ENCODE assay signal across 24 cellular contexts in the genomic region with DNA sequence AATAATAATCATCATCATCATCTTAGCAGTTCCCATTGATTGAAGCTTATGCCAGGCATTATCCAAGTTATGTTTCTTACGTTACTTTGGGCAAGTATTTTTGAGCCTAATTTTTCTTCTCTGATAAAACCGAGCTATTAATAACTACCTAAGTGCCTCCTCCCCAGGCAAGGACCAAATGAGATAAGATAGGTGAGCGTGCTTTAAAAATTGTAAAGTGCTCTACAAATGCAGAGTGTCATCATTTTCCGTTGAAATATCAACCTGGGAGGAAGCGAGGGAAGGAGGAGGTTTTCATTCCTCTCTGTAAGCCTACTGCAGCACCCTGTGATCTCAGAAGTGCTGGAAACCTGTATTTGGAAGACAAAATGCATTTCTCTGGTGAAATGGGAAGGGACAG.
"Had no signal": no experiment of that assay in that cellular context is flagged by ENCODE, and none has a peak within 500 bp of the region (broad histone marks: within the 10 kb centered on the region; RNA-seq: fewer than 3 reads in every experiment).

No MANE protein-coding gene starts in this region.

- H3K9me3 ChIP-seq: colonic mucosa, esophagus squamous epithelium, gastrocnemius medialis, left lung, lower lobe of right lung, mucosa of descending colon had no signal

- ATAC-seq: effector memory CD8-positive, alpha-beta T cell; esophagus mucosa; gastrocnemius medialis; left lung; lower lobe of right lung; mucosa of descending colon had no signal

- DNase-seq: colonic mucosa; cortex of kidney; effector CD8-positive, alpha-beta T cell; effector memory CD8-positive, alpha-beta T cell; endodermal cell; erythroblast; esophagus squamous epithelium; foreskin fibroblast; foreskin melanocyte; gastrocnemius medialis; glutamatergic neuron; hypothalamus; immature natural killer cell; islet precursor cell; kidney; kidney glomerular epithelial cell; left lung; lower lobe of right lung; mesenchymal stem cell; mucosa of descending colon; naive B cell had no signal

- H3K27ac ChIP-seq: colonic mucosa, epithelial cell of prostate, esophagus squamous epithelium, gastrocnemius medialis, hepatocyte, left lung, lower lobe of right lung had no signal

- H3K4me3 ChIP-seq: colonic mucosa, esophagus squamous epithelium, gastrocnemius medialis, hepatocyte, left lung, lower lobe of right lung, mucosa of descending colon had no signal

- H3K27me3 ChIP-seq: colonic mucosa, esophagus squamous epithelium, left lung had no signal

- H3K4me1 ChIP-seq: colonic mucosa, esophagus squamous epithelium, gastrocnemius medialis, left lung, lower lobe of right lung had no signal
